ENCODE assay signal across 1 cellular context in the genomic region with DNA sequence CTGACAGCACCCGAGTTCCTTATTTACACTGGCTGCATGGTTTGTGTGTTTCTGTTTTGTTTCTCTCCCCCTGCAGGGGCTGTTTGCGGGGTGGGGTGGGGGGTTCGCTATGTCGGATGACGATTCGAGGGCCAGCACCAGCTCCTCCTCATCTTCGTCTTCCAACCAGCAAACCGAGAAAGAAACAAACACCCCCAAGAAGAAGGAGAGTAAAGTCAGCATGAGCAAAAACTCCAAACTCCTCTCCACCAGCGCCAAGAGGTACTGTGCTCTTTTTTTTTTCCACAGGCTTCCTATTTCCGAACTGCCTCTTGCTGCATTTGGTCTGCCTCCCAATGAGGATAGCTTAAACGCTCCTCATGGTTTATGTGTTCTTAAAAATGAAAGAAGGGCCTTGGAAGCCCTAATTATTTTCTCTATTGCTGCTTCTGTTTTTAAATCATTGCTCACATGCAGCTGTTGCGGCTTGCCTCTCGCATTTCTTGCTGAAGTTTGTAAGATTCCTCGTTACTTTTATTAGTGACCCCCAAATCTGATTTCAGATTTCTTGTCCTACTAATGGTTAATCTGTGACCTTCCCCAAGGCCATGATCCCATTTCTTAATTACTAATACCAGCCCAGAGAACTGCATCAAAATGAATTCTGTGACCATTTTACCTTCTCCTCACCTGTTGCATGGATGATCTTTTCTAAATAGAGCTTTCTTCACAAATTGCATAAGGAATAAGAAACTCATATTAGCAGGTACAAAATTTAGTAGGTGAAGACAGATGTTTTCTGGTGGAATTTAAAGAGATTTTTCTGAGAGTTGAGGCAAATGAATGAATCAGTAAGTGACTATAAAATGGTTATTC.
TF ChIP-seq lines count a peak whose summit lies in the region.

No MANE protein-coding gene starts in this region.

TF ChIP-seq in GM23338, 12 proteins besides CTCF, POLR2A, EP300 and RAD21:
- TF ChIP-seq, protein P1, sequence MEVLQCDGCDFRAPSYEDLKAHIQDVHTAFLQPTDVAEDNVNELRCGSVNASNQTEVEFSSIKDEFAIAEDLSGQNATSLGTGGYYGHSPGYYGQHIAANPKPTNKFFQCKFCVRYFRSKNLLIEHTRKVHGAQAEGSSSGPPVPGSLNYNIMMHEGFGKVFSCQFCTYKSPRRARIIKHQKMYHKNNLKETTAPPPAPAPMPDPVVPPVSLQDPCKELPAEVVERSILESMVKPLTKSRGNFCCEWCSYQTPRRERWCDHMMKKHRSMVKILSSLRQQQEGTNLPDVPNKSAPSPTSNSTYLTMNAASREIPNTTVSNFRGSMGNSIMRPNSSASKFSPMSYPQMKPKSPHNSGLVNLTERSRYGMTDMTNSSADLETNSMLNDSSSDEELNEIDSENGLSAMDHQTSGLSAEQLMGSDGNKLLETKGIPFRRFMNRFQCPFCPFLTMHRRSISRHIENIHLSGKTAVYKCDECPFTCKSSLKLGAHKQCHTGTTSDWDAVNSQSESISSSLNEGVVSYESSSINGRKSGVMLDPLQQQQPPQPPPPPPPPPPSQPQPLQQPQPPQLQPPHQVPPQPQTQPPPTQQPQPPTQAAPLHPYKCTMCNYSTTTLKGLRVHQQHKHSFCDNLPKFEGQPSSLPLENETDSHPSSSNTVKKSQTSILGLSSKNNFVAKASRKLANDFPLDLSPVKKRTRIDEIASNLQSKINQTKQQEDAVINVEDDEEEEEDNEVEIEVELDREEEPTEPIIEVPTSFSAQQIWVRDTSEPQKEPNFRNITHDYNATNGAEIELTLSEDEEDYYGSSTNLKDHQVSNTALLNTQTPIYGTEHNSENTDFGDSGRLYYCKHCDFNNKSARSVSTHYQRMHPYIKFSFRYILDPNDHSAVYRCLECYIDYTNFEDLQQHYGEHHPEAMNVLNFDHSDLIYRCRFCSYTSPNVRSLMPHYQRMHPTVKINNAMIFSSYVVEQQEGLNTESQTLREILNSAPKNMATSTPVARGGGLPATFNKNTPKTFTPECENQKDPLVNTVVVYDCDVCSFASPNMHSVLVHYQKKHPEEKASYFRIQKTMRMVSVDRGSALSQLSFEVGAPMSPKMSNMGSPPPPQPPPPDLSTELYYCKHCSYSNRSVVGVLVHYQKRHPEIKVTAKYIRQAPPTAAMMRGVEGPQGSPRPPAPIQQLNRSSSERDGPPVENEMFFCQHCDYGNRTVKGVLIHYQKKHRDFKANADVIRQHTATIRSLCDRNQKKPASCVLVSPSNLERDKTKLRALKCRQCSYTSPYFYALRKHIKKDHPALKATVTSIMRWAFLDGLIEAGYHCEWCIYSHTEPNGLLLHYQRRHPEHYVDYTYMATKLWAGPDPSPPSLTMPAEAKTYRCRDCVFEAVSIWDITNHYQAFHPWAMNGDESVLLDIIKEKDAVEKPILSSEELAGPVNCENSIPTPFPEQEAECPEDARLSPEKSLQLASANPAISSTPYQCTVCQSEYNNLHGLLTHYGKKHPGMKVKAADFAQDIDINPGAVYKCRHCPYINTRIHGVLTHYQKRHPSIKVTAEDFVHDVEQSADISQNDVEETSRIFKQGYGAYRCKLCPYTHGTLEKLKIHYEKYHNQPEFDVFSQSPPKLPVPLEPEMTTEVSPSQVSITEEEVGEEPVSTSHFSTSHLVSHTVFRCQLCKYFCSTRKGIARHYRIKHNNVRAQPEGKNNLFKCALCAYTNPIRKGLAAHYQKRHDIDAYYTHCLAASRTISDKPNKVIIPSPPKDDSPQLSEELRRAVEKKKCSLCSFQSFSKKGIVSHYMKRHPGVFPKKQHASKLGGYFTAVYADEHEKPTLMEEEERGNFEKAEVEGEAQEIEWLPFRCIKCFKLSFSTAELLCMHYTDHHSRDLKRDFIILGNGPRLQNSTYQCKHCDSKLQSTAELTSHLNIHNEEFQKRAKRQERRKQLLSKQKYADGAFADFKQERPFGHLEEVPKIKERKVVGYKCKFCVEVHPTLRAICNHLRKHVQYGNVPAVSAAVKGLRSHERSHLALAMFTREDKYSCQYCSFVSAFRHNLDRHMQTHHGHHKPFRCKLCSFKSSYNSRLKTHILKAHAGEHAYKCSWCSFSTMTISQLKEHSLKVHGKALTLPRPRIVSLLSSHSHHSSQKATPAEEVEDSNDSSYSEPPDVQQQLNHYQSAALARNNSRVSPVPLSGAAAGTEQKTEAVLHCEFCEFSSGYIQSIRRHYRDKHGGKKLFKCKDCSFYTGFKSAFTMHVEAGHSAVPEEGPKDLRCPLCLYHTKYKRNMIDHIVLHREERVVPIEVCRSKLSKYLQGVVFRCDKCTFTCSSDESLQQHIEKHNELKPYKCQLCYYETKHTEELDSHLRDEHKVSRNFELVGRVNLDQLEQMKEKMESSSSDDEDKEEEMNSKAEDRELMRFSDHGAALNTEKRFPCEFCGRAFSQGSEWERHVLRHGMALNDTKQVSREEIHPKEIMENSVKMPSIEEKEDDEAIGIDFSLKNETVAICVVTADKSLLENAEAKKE (CRISPR knock-in tag; IDR thresholded peaks at IDR 0.05): no peak
- TF ChIP-seq ZNF331 (CRISPR knock-in tag; IDR thresholded peaks at IDR 0.05; ENCODE audit: low read depth) (no peak), NANOG (IDR thresholded peaks at IDR 0.05; ENCODE audit: borderline replicate concordance) (no peak), EZH2 (IDR thresholded peaks at IDR 0.05; ENCODE audit: low read depth, unreplicated experiment) (no peak), JUNB (IDR thresholded peaks at IDR 0.05; ENCODE audit: unreplicated experiment) (no peak)
